Comparison of ENCODE assay signal across 18 cellular contexts in genomic region chr9:135009051-135009560, GRCh38.
DNase-seq lines count a peak whose midpoint lies in the region; ATAC-seq, FAIRE-seq and TF ChIP-seq lines count a peak whose summit lies in the region.
"Had no signal": no experiment of that assay in that cellular context is flagged by ENCODE, and none has a peak within 500 bp of the region (broad histone marks: within the 10 kb centered on the region; RNA-seq: fewer than 3 reads in every experiment).

No MANE protein-coding gene starts in this region.

- H3K23ac ChIP-seq in H1 (ENCODE audit: insufficient read length), result no peak overlapping the region

- DNase-seq in natural killer cell treated with Interleukin-12 subunit alpha and Interleukin-12 subunit beta and Interleukin-15 and Interleukin-18, amount 100 ng/mL, for 72 hours (ENCODE audit: low spot score), result peak; percentile 54
- DNase-seq in natural killer cell (no peak), H1 (ENCODE audit: low read depth in 1 of 2, low spot score in 2 of 2) (no peak), spleen (peak; percentile 22), SHP77 (lab: John Stamatoyannopoulos, UW) (no peak)
- DNase-seq: Calu3; CD8-positive, alpha-beta T cell; DMS79 treated with DMSO at 0.1 percent for 48 hours; EL; GM23248; HFFc6; IMR-90 had no signal

- no peak overlapping the region for H2AK5ac ChIP-seq in H1 (ENCODE audit: low read depth, low read length)

- no peaks in the 10 kb centered on the region for H3K79me1 ChIP-seq in H1 (ENCODE audit: low read depth, low read length)

- H3K14ac ChIP-seq in H1 (ENCODE audit: insufficient read length), result no peak overlapping the region

- peaks cover 4% of the 10 kb centered on the region; the same call in 1 of the 2 replicates for H3K23me2 ChIP-seq in H1 (ENCODE audit: low read depth, low read length)

- H3K4me3 Mint-ChIP-seq in natural killer cell treated with Interleukin-12 subunit alpha and Interleukin-12 subunit beta and Interleukin-15 and Interleukin-18, amount 100 ng/mL, for 72 hours, result no peak overlapping the region
- H3K4me3 Mint-ChIP-seq in natural killer cell, result no peak overlapping the region
- H3K4me3 Mint-ChIP-seq: B cell; CD8-positive, alpha-beta T cell; HFFc6 had no signal

- intact Hi-C loops in natural killer cell (cut with micrococcal nuclease), result no loop called here
- intact Hi-C loops in spleen (cut with DNase I; ENCODE audit: low total_unique reads), result no loop called here

- no peak overlapping the region for H2BK20ac ChIP-seq in H1 (ENCODE audit: low read length)

- 82% methylated on average over 7 of the region's 10 CpGs; no CpG with 5 or more reads in 1 of the 2 experiments for whole genome bisulfite sequencing in H1 (ENCODE audit: extremely low coverage in 1 of 2, insufficient coverage in 1 of 2, insufficient read length in 1 of 2, insufficient replicate concordance in 2 of 2, low coverage in 1 of 2, low lambda C conversion rate in 2 of 2, missing lambda C conversion rate in 1 of 2), 2 experiments
- 83 to 96% (median 89%) methylated on average over 9 to 10 of the region's 10 CpGs for WGBS in spleen, 5 donors

- no peaks in the 10 kb centered on the region for H3K36me3 ChIP-seq in H1 (ENCODE audit: control insufficient read depth in 2 of 4, insufficient read depth in 4 of 4, low read length in 3 of 4)
- H3K36me3 ChIP-seq in spleen, result no peaks in the 10 kb centered on the region
- H3K36me3 ChIP-seq: BLaER1 treated with 17β-estradiol and CSF1 and Interleukin-3, amounts not matched to agents 10 nM and 100 nM had no signal

- no peaks in the 10 kb centered on the region for H3K27me3 ChIP-seq in H1 (replicated peaks in 1 of 4; ENCODE audit: control insufficient read depth in 3 of 4, extremely low read depth in 1 of 4, insufficient read depth in 3 of 4, low read length in 3 of 4)
- H3K27me3 ChIP-seq in spleen (replicated peaks in 1 of 7), result peaks cover 0 to 31% (median 0%) of the 10 kb centered on the region in 7 donors
- H3K27me3 ChIP-seq: BLaER1 treated with 17β-estradiol and CSF1 and Interleukin-3, amounts not matched to agents 10 nM and 100 nM had no signal

- no peak overlapping the region for H3K18ac ChIP-seq in H1 (ENCODE audit: extremely low read depth, low read length)

- POLR2A ChIA-PET in H1 (lab: Charles Lee; ENCODE audit: partially characterized antibody), result no interaction called here

- no peaks in the 10 kb centered on the region for H4K20me1 ChIP-seq in H1 (replicated peaks in 1 of 2; ENCODE audit: control insufficient read depth in 1 of 2, insufficient read depth in 2 of 2, low read length in 2 of 2)
- H4K20me1 ChIP-seq: BLaER1 treated with 17β-estradiol and CSF1 and Interleukin-3, amounts not matched to agents 10 nM and 100 nM had no signal

- H3K4me1 ChIP-seq in H1 (replicated peaks in 1 of 4; ENCODE audit: control insufficient read depth in 3 of 4, insufficient read depth in 4 of 4, low read length in 3 of 4) (peaks cover 0 to 6% (median 2%) of the 10 kb centered on the region in 4 experiments; a peak in 4 of 7 replicates), spleen (no peaks in the 10 kb centered on the region)

- no peak overlapping the region for H4K5ac ChIP-seq in H1 (ENCODE audit: insufficient read length, low read depth, low read length)

- H3K4ac ChIP-seq in H1 (replicated peaks; ENCODE audit: insufficient read length, low read depth, low read length), result no peak overlapping the region

- H4K8ac ChIP-seq in H1 (ENCODE audit: extremely low read depth, insufficient read depth, low read length), result 0 out of 2 replicates have a peak overlapping the region, but pooled peaks have one; percentile 3

- H2AFZ ChIP-seq in H1 (ENCODE audit: low read length), result no peak overlapping the region
- H2AFZ ChIP-seq: GM23248 had no signal

- H3K27me3 Mint-ChIP-seq in natural killer cell treated with Interleukin-12 subunit alpha and Interleukin-12 subunit beta and Interleukin-15 and Interleukin-18, amount 100 ng/mL, for 72 hours, result peaks cover 3 to 9% of the 10 kb centered on the region in 2 donors
- H3K27me3 Mint-ChIP-seq in natural killer cell (ENCODE audit: low read depth in 2 of 2), result peaks cover 0 to 2% of the 10 kb centered on the region in 2 donors

- H3K4me1 Mint-ChIP-seq in natural killer cell treated with Interleukin-12 subunit alpha and Interleukin-12 subunit beta and Interleukin-15 and Interleukin-18, amount 100 ng/mL, for 72 hours (ENCODE audit: low read depth in 2 of 2), result no peaks in the 10 kb centered on the region
- H3K4me1 Mint-ChIP-seq in natural killer cell, result no peaks in the 10 kb centered on the region
- H3K4me1 Mint-ChIP-seq: B cell had no signal

- no peak overlapping the region for H3K56ac ChIP-seq in H1 (replicated peaks; ENCODE audit: insufficient read length, low read depth, low read length)

- H3K4me2 ChIP-seq in H1 (ENCODE audit: insufficient read depth in 1 of 2, low read depth in 2 of 2, low read length in 2 of 2), result no peak overlapping the region
- H3K4me2 ChIP-seq: BLaER1 treated with 17β-estradiol and CSF1 and Interleukin-3, amounts not matched to agents 10 nM and 100 nM had no signal

- peaks cover 3% of the 10 kb centered on the region in 2 experiments; a peak in 2 of 4 replicates for H3K9me3 ChIP-seq in H1 (ENCODE audit: insufficient read depth in 2 of 2, low read depth in 1 of 2, low read length in 1 of 2)
- H3K9me3 ChIP-seq in spleen, result no peaks in the 10 kb centered on the region

- TF ChIP-seq EP300 in H1 (IDR thresholded peaks at IDR 0.05; ENCODE audit: borderline replicate concordance in 1 of 2, low read depth in 2 of 2, low read length in 2 of 2), result no peak

- ATAC-seq in natural killer cell treated with Interleukin-12 subunit alpha and Interleukin-12 subunit beta and Interleukin-15 and Interleukin-18, amount 100 ng/mL, for 72 hours, result no peak
- ATAC-seq in natural killer cell, result no peak
- no peak for ATAC-seq in HG02623 (IDR thresholded peaks at IDR 0.05; ENCODE audit: unreplicated experiment)
- ATAC-seq: CD8-positive, alpha-beta T cell; GM12878 had no signal

- no peak overlapping the region for H2BK5ac ChIP-seq in H1 (ENCODE audit: low read depth, low read length)

- no peak overlapping the region for H3K27ac Mint-ChIP-seq in natural killer cell treated with Interleukin-12 subunit alpha and Interleukin-12 subunit beta and Interleukin-15 and Interleukin-18, amount 100 ng/mL, for 72 hours
- H3K27ac Mint-ChIP-seq in natural killer cell, result no peak overlapping the region
- H3K27ac Mint-ChIP-seq: B cell; CD8-positive, alpha-beta T cell; HFFc6 had no signal

- H3K36me3 Mint-ChIP-seq in natural killer cell treated with Interleukin-12 subunit alpha and Interleukin-12 subunit beta and Interleukin-15 and Interleukin-18, amount 100 ng/mL, for 72 hours, result no peaks in the 10 kb centered on the region
- H3K36me3 Mint-ChIP-seq in natural killer cell, result no peaks in the 10 kb centered on the region
- H3K36me3 Mint-ChIP-seq: CD8-positive, alpha-beta T cell had no signal

- TF ChIP-seq POLR2A in H1 (IDR thresholded peaks at IDR 0.05; ENCODE audit: control extremely low read depth in 1 of 2, low read depth in 2 of 2, low read length in 2 of 2), result no peak
- no peak for TF ChIP-seq POLR2A in spleen (IDR thresholded peaks at IDR 0.05)

- CTCF ChIA-PET in H1 (lab: Charles Lee; ENCODE audit: partially characterized antibody), result interaction anchor here (1.2 to 1.4 kb wide), 2 partner anchors 27 to 48 kb away, joined by 3 to 4 read pairs; no protein-coding TSS in a partner anchor

- no peaks in the 10 kb centered on the region for H3K79me2 ChIP-seq in H1 (ENCODE audit: control insufficient read depth in 1 of 2, insufficient read depth in 2 of 2, low read length in 2 of 2)

- H4K91ac ChIP-seq in H1 (replicated peaks; ENCODE audit: insufficient read length, low read length), result no peak overlapping the region

- no peaks in the 10 kb centered on the region for H3K9me3 Mint-ChIP-seq in natural killer cell treated with Interleukin-12 subunit alpha and Interleukin-12 subunit beta and Interleukin-15 and Interleukin-18, amount 100 ng/mL, for 72 hours
- no peaks in the 10 kb centered on the region for H3K9me3 Mint-ChIP-seq in natural killer cell
- H3K9me3 Mint-ChIP-seq: CD8-positive, alpha-beta T cell had no signal

- H2BK12ac ChIP-seq in H1 (ENCODE audit: low read depth, low read length), result no peak overlapping the region

- no peak overlapping the region; the same call in 1 of the 2 replicates for H2BK15ac ChIP-seq in H1 (ENCODE audit: low read length)

- no peak for TF ChIP-seq RAD21 in H1 (IDR thresholded peaks at IDR 0.05 in 1 of 2, conservative IDR thresholded peaks at IDR 0.05 in 1 of 2; ENCODE audit: low read depth in 2 of 2, low read length in 2 of 2)

- no peak for TF ChIP-seq CTCF in natural killer cell (IDR thresholded peaks at IDR 0.05)
- no peak for TF ChIP-seq CTCF in H1 (IDR thresholded peaks at IDR 0.05; ENCODE audit: control extremely low read depth in 1 of 3, insufficient read depth in 1 of 3, low read depth in 1 of 3, low read length in 3 of 3)
- no peak for TF ChIP-seq CTCF in spleen (IDR thresholded peaks at IDR 0.05 in 8 of 11, conservative IDR thresholded peaks at IDR 0.05 in 3 of 11)

- no peak for FAIRE-seq in H1 (lab: Jason Lieb, UNC)
- FAIRE-seq: GM12878, H54, HTR-8/SVneo had no signal

- H3K27ac ChIP-seq in H1 (ENCODE audit: low read depth, low read length) (no peak overlapping the region), spleen (no peak overlapping the region)
- H3K27ac ChIP-seq: BLaER1 treated with 17β-estradiol and CSF1 and Interleukin-3, amounts not matched to agents 10 nM and 100 nM; GM23248 had no signal

- H3K9ac ChIP-seq in H1 (replicated peaks in 1 of 4; ENCODE audit: extremely low read depth in 1 of 4, low read depth in 3 of 4, low read length in 3 of 4), result no peak overlapping the region
- H3K9ac ChIP-seq: BLaER1 treated with 17β-estradiol and CSF1 and Interleukin-3, amounts not matched to agents 10 nM and 100 nM; GM23248 had no signal

- no peak overlapping the region for H3K4me3 ChIP-seq in H1 (ENCODE audit: extremely low read depth in 1 of 4, insufficient read depth in 2 of 4, low read depth in 3 of 4, low read length in 4 of 4)
- no peak overlapping the region for H3K4me3 ChIP-seq in spleen
- H3K4me3 ChIP-seq: BLaER1 treated with 17β-estradiol and CSF1 and Interleukin-3, amounts not matched to agents 10 nM and 100 nM; GM12878; GM23248 had no signal

- H2BK120ac ChIP-seq in H1 (replicated peaks; ENCODE audit: low read depth, low read length), result no peak overlapping the region

TF ChIP-seq in H1, 55 proteins besides CTCF, POLR2A, EP300 and RAD21 (continues in another document):
- TF ChIP-seq PHF8 (conservative IDR thresholded peaks at IDR 0.05; ENCODE audit: low read depth, low read length) (no peak), TEAD4 (IDR thresholded peaks at IDR 0.05; ENCODE audit: low read depth, low read length) (no peak), RBBP5 (IDR thresholded peaks at IDR 0.05; ENCODE audit: borderline replicate concordance, low read depth, low read length) (no peak), CBX8 (IDR thresholded peaks at IDR 0.05; ENCODE audit: borderline replicate concordance, low read depth, low read length) (no peak), MAFK (IDR thresholded peaks at IDR 0.05; ENCODE audit: low read depth, low read length) (no peak), POU5F1 (IDR thresholded peaks at IDR 0.05; ENCODE audit: low read depth, low read length) (no peak), JUN (IDR thresholded peaks at IDR 0.05; ENCODE audit: low read depth, low read length) (no peak), SP4 (IDR thresholded peaks at IDR 0.05; ENCODE audit: low read length) (no peak), CBX5 (IDR thresholded peaks at IDR 0.05; ENCODE audit: low read depth, low read length) (no peak)

Comparison
In these comparisons a context has a peak if more than half of its experiments do, and no peak if none do; other contexts are left out.
1. DNase-seq: peak in natural killer cell treated with Interleukin-12 subunit alpha and Interleukin-12 subunit beta and Interleukin-15 and Interleukin-18, amount 100 ng/mL, for 72 hours (single experiment) and spleen (single experiment); none in natural killer cell (single experiment), H1 (0 of 2) and SHP77 (0 of 2).